In genomic region chr3:103082501-103082900, GRCh38 we compare ENCODE assay signal across 27 cellular contexts.
A peak's percentile ranks its signal among the peaks of the same experiment; 100 is the strongest.
DNase-seq lines count a peak whose midpoint lies in the region; ATAC-seq, FAIRE-seq and TF ChIP-seq lines count a peak whose summit lies in the region.
"Had no signal": no experiment of that assay in that cellular context is flagged by ENCODE, and none has a peak within 500 bp of the region (broad histone marks: within the 10 kb centered on the region; RNA-seq: fewer than 3 reads in every experiment).

No MANE protein-coding gene starts in this region.

- H3K79me2 ChIP-seq in osteoblast (ENCODE audit: insufficient read depth, low read length): no peaks in the 10 kb centered on the region

- no peak overlapping the region for H3K4me2 ChIP-seq in osteoblast (ENCODE audit: insufficient read depth, low read length)
- H3K4me2 ChIP-seq: BLaER1 treated with 17β-estradiol and CSF1 and Interleukin-3, amounts not matched to agents 10 nM and 100 nM had no signal

- intact Hi-C loops in A673 (cut with micrococcal nuclease; ENCODE audit: unreplicated experiment): no loop called here

- no peaks in the 10 kb centered on the region for H3K4me1 ChIP-seq in A673 (ENCODE audit: insufficient read depth, low read length, poor library complexity, severe bottlenecking)
- no peaks in the 10 kb centered on the region for H3K4me1 ChIP-seq in osteoblast (ENCODE audit: insufficient read depth, low read length)
- H3K4me1 ChIP-seq: BE2C; BLaER1 treated with 17β-estradiol and CSF1 and Interleukin-3, amounts not matched to agents 10 nM and 100 nM; HAP-1 had no signal

- H3K27ac Mint-ChIP-seq in osteocyte (ENCODE audit: unreplicated experiment): no peak overlapping the region
- H3K27ac Mint-ChIP-seq: CD14-positive monocyte; CD4-positive, alpha-beta T cell; CD8-positive, alpha-beta memory T cell had no signal

- H3K36me3 ChIP-seq in A673 (ENCODE audit: insufficient read depth, low read length, poor library complexity, severe bottlenecking) (no peaks in the 10 kb centered on the region), bronchial epithelial cell (ENCODE audit: control insufficient read depth, insufficient read depth, low read length) (no peaks in the 10 kb centered on the region), osteoblast (ENCODE audit: insufficient read depth, low read length) (no peaks in the 10 kb centered on the region)
- H3K36me3 ChIP-seq: BE2C; BLaER1 treated with 17β-estradiol and CSF1 and Interleukin-3, amounts not matched to agents 10 nM and 100 nM; HAP-1 had no signal

- no peak overlapping the region for H3K4me3 Mint-ChIP-seq in osteocyte (ENCODE audit: unreplicated experiment)
- H3K4me3 Mint-ChIP-seq: CD14-positive monocyte; CD4-positive, alpha-beta T cell; CD8-positive, alpha-beta memory T cell had no signal

- peak; percentile 5 for DNase-seq in A673 (ENCODE audit: low spot score)
- peak; percentile 4 for DNase-seq in bronchial epithelial cell (ENCODE audit: low read depth)
- peak; percentile 75 for DNase-seq in kidney tubule cell (ENCODE audit: low spot score)
- DNase-seq in osteoblast (ENCODE audit: insufficient read length, low spot score, missing footprints): peak; percentile 15
- no peak for DNase-seq in osteocyte (ENCODE audit: extremely low spot score, unreplicated experiment)
- no peak for DNase-seq in NCI-H1105 (lab: John Stamatoyannopoulos, UW)
- no peak for DNase-seq in mesenteric fat pad (ENCODE audit: low spot score)
- DNase-seq: ACHN; AML-193; BE2C; CD4-positive, alpha-beta T cell; CD8-positive, alpha-beta memory T cell; DMS 273 treated with DMSO at 0.1 percent for 48 hours; DMS79; EL; GF-D8; GOT3 had no signal

- no peak for TF ChIP-seq CTCF in A673 (conservative IDR thresholded peaks at IDR 0.05; ENCODE audit: low read depth, low read length)
- TF ChIP-seq CTCF in bronchial epithelial cell (IDR thresholded peaks at IDR 0.05; ENCODE audit: insufficient read depth, low read length, severe bottlenecking): no peak
- TF ChIP-seq CTCF in osteoblast (IDR thresholded peaks at IDR 0.05; ENCODE audit: extremely low read depth, low read depth, low read length): no peak
- no peak for TF ChIP-seq CTCF in osteocyte (IDR thresholded peaks at IDR 0.05)

- no peak overlapping the region for H3K4me3 ChIP-seq in A673 (ENCODE audit: low read depth, low read length, poor library complexity, severe bottlenecking)
- no peak overlapping the region for H3K4me3 ChIP-seq in bronchial epithelial cell (ENCODE audit: low read depth, low read length)
- H3K4me3 ChIP-seq in osteoblast (ENCODE audit: insufficient read depth, low read length): no peak overlapping the region
- H3K4me3 ChIP-seq: BLaER1 treated with 17β-estradiol and CSF1 and Interleukin-3, amounts not matched to agents 10 nM and 100 nM; HAP-1 had no signal

- H4K20me1 ChIP-seq in osteoblast (ENCODE audit: insufficient read depth, low read length): no peaks in the 10 kb centered on the region
- H4K20me1 ChIP-seq: BLaER1 treated with 17β-estradiol and CSF1 and Interleukin-3, amounts not matched to agents 10 nM and 100 nM had no signal

- H3K27me3 Mint-ChIP-seq in osteocyte (ENCODE audit: unreplicated experiment): no peaks in the 10 kb centered on the region
- H3K27me3 Mint-ChIP-seq: CD4-positive, alpha-beta T cell; CD8-positive, alpha-beta memory T cell had no signal

- H3K9me3 Mint-ChIP-seq in osteocyte (ENCODE audit: unreplicated experiment): no peaks in the 10 kb centered on the region
- H3K9me3 Mint-ChIP-seq: CD4-positive, alpha-beta T cell had no signal

- BruUV-seq in A673 (replicated peaks; lab: Mats Ljungman, UMichigan): no TSS peak

- H3K27me3 ChIP-seq in A673 (replicated peaks; ENCODE audit: insufficient read depth, low read depth, low read length, poor library complexity): no peaks in the 10 kb centered on the region
- no peaks in the 10 kb centered on the region for H3K27me3 ChIP-seq in bronchial epithelial cell (ENCODE audit: control insufficient read depth, insufficient read depth, low read length)
- H3K27me3 ChIP-seq in osteoblast (ENCODE audit: insufficient read depth, low read length): no peaks in the 10 kb centered on the region
- H3K27me3 ChIP-seq: BE2C; BLaER1 treated with 17β-estradiol and CSF1 and Interleukin-3, amounts not matched to agents 10 nM and 100 nM had no signal

- ATAC-seq in HG02623 (IDR thresholded peaks at IDR 0.05; ENCODE audit: unreplicated experiment): no peak

- H3K27ac ChIP-seq in A673 (ENCODE audit: low read depth, low read length, poor library complexity, severe bottlenecking) (no peak overlapping the region), osteoblast (ENCODE audit: low read depth, low read length) (no peak overlapping the region)
- H3K27ac ChIP-seq: 22Rv1; BLaER1 treated with 17β-estradiol and CSF1 and Interleukin-3, amounts not matched to agents 10 nM and 100 nM had no signal

- POLR2A ChIA-PET in A673 (lab: Charles Lee; ENCODE audit: low non-redundant PET): no interaction called here

- FAIRE-seq in bronchial epithelial cell (lab: Jason Lieb, UNC): no peak
- FAIRE-seq: A204.1, D721Med, GM12891, GM18507, H54 had no signal

- no peaks in the 10 kb centered on the region for H3K36me3 Mint-ChIP-seq in osteocyte (ENCODE audit: unreplicated experiment)
- H3K36me3 Mint-ChIP-seq: CD14-positive monocyte; CD8-positive, alpha-beta memory T cell had no signal

- no peak overlapping the region for H2AFZ ChIP-seq in osteoblast (ENCODE audit: low read length)

- CTCF ChIA-PET in A673 (lab: Charles Lee): no interaction called here

- no peaks in the 10 kb centered on the region for H3K4me1 Mint-ChIP-seq in osteocyte (ENCODE audit: unreplicated experiment)
- H3K4me1 Mint-ChIP-seq: CD14-positive monocyte; CD8-positive, alpha-beta memory T cell had no signal

- H3K9me3 ChIP-seq in A673 (ENCODE audit: low read depth, low read length, poor library complexity, severe bottlenecking) (no peaks in the 10 kb centered on the region), osteoblast (ENCODE audit: low read depth, low read length) (no peaks in the 10 kb centered on the region)
- H3K9me3 ChIP-seq: BE2C; BLaER1 treated with 17β-estradiol and CSF1 and Interleukin-3, amounts not matched to agents 10 nM and 100 nM; HAP-1 had no signal

Comparison
In these comparisons a context has a peak if more than half of its experiments do, and no peak if none do; other contexts are left out.
1. DNase-seq: peak in A673 (single experiment), bronchial epithelial cell (single experiment), kidney tubule cell (single experiment) and osteoblast (single experiment); none in osteocyte (single experiment), NCI-H1105 (single experiment) and mesenteric fat pad (single experiment).